Comparison of ENCODE assay signal across 19 cellular contexts in the genomic region with DNA sequence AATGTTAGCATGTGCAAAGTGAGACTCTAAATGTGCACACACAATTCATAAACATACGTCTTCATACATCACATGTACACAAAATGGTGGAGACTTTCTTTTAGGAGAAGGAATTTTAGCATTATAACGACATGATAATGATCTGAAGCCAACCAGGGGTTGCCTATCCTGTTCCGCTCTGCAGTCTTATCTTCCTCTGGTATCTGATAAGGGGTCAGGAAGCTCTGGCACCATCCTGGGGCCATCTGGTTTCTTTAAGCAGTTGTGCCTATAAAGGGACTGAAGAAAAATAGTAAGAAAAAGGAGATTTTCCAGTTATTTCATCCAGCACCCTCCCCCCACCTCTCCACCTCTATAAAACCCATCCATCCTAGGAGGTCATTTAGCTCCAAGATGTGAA. TPM values are rescaled to one million over a fixed set of nuclear protein-coding genes. Genes with fewer than 3 reads are reported as not detected.
DNase-seq lines count a peak whose midpoint lies in the region; ATAC-seq and TF ChIP-seq lines count a peak whose summit lies in the region.
"Had no signal": no experiment of that assay in that cellular context is flagged by ENCODE, and none has a peak within 500 bp of the region (broad histone marks: within the 10 kb centered on the region; RNA-seq: fewer than 3 reads in every experiment).

No MANE protein-coding gene starts in this region.

- WGBS in mesodermal cell (ENCODE audit: insufficient coverage in 2 of 2), 2 experiments, result 83 to 93% methylated on average over 2 of the region's 3 CpGs
- 80% methylated on average over 3 of the region's 3 CpGs for WGBS in suprapubic skin

- no peaks in the 10 kb centered on the region for H3K27me3 ChIP-seq in suprapubic skin
- H3K27me3 ChIP-seq: MG63 had no signal

- intact Hi-C loops in left ventricle myocardium superior (cut with micrococcal nuclease), result no loop called here

- TF ChIP-seq CTCF in C4-2B (conservative IDR thresholded peaks at IDR 0.05), result no peak
- TF ChIP-seq CTCF in suprapubic skin (IDR thresholded peaks at IDR 0.05), result no peak

- H3K9me3 ChIP-seq in mesodermal cell (ENCODE audit: control insufficient read depth, low read length) (no peaks in the 10 kb centered on the region), suprapubic skin (no peaks in the 10 kb centered on the region)
- H3K9me3 ChIP-seq: MG63 had no signal

- H3K4me1 ChIP-seq in mesodermal cell (ENCODE audit: control insufficient read depth, insufficient read depth, low read length, poor library complexity, severe bottlenecking) (peaks cover 67% of the 10 kb centered on the region), suprapubic skin (peaks cover 49% of the 10 kb centered on the region)

- H3K27ac ChIP-seq in C4-2B (peak overlapping the region; percentile 21; the same call in 1 of the 2 replicates), mesodermal cell (ENCODE audit: low read depth, low read length, severe bottlenecking) (peak overlapping the region; percentile 26), suprapubic skin (peak overlapping the region; percentile 83)
- H3K27ac ChIP-seq: KMS-11, PC-9 had no signal

- TF ChIP-seq POLR2A in suprapubic skin (IDR thresholded peaks at IDR 0.05), result no peak

- ATAC-seq in SK-N-SH treated with all-trans-retinoic acid at 6 μM for 48 hours, result no peak
- ATAC-seq in left ventricle myocardium superior, result no peak
- ATAC-seq: CD8-positive, alpha-beta T cell had no signal

- H3K36me3 ChIP-seq in mesodermal cell (ENCODE audit: control insufficient read depth, insufficient read depth, low read length), result peaks cover 32% of the 10 kb centered on the region
- peaks cover 4% of the 10 kb centered on the region for H3K36me3 ChIP-seq in suprapubic skin

- DNase-seq in suprapubic skin (ENCODE audit: low spot score in 2 of 2) (no peak), cerebellar nuclear complex (lab: John Stamatoyannopoulos, UW) (no peak), inferior parietal cortex (ENCODE audit: extremely low spot score) (no peak), NCI-H446 (lab: John Stamatoyannopoulos, UW) (no peak), left ventricle myocardium superior (no peak)
- DNase-seq: AML-193; CD8-positive, alpha-beta T cell; DMS79 treated with DMSO at 0.1 percent for 48 hours; GDM1; HFFc6; MG63; NCI-H1092 treated with DMSO at 0.1 percent for 48 hours; NCI-H1694; NCI-H345; PC-9 had no signal

- H3K4me3 ChIP-seq in mesodermal cell (ENCODE audit: extremely low read depth, insufficient read depth, low read length, poor library complexity, severe bottlenecking) (no peak overlapping the region), suprapubic skin (no peak overlapping the region)
- H3K4me3 ChIP-seq: MG63, PC-9 had no signal

- TF ChIP-seq EP300 in suprapubic skin (IDR thresholded peaks at IDR 0.05), result no peak

TF ChIP-seq in SK-N-SH treated with all-trans-retinoic acid at 6 μM for 48 hours, 23 proteins besides CTCF, POLR2A, EP300 and RAD21 (continues in another document):
- TF ChIP-seq RARB (CRISPR knock-in tag; IDR thresholded peaks at IDR 0.05), result no peak
- no peak for TF ChIP-seq ISL1 (CRISPR knock-in tag; IDR thresholded peaks at IDR 0.05)
- no peak for TF ChIP-seq ARNTL (CRISPR knock-in tag; IDR thresholded peaks at IDR 0.05; ENCODE audit: borderline replicate concordance, low read depth)
- no peak for TF ChIP-seq ZNF70 (CRISPR knock-in tag; IDR thresholded peaks at IDR 0.05)
- TF ChIP-seq BACH2 (CRISPR knock-in tag; IDR thresholded peaks at IDR 0.05; ENCODE audit: borderline replicate concordance), result no peak
- no peak for TF ChIP-seq ESRRG (CRISPR knock-in tag; IDR thresholded peaks at IDR 0.05)
- no peak for TF ChIP-seq GLIS3 (CRISPR knock-in tag; IDR thresholded peaks at IDR 0.05)
- TF ChIP-seq ZFP30 (CRISPR knock-in tag; IDR thresholded peaks at IDR 0.05), result no peak
- TF ChIP-seq SNAI2 (CRISPR knock-in tag; IDR thresholded peaks at IDR 0.05), result no peak
- TF ChIP-seq, protein P1, sequence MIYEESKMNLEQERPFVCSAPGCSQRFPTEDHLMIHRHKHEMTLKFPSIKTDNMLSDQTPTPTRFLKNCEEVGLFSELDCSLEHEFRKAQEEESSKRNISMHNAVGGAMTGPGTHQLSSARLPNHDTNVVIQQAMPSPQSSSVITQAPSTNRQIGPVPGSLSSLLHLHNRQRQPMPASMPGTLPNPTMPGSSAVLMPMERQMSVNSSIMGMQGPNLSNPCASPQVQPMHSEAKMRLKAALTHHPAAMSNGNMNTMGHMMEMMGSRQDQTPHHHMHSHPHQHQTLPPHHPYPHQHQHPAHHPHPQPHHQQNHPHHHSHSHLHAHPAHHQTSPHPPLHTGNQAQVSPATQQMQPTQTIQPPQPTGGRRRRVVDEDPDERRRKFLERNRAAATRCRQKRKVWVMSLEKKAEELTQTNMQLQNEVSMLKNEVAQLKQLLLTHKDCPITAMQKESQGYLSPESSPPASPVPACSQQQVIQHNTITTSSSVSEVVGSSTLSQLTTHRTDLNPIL (CRISPR knock-in tag; IDR thresholded peaks at IDR 0.05; ENCODE audit: low read depth), result no peak
- TF ChIP-seq, protein P2, sequence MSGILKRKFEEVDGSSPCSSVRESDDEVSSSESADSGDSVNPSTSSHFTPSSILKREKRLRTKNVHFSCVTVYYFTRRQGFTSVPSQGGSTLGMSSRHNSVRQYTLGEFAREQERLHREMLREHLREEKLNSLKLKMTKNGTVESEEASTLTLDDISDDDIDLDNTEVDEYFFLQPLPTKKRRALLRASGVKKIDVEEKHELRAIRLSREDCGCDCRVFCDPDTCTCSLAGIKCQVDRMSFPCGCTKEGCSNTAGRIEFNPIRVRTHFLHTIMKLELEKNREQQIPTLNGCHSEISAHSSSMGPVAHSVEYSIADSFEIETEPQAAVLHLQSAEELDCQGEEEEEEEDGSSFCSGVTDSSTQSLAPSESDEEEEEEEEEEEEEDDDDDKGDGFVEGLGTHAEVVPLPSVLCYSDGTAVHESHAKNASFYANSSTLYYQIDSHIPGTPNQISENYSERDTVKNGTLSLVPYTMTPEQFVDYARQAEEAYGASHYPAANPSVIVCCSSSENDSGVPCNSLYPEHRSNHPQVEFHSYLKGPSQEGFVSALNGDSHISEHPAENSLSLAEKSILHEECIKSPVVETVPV (CRISPR knock-in tag; IDR thresholded peaks at IDR 0.05), result no peak
- no peak for TF ChIP-seq OSR1 (CRISPR knock-in tag; IDR thresholded peaks at IDR 0.05)
- TF ChIP-seq ZFP3 (CRISPR knock-in tag; IDR thresholded peaks at IDR 0.05), result no peak
- TF ChIP-seq TOX (CRISPR knock-in tag; IDR thresholded peaks at IDR 0.05; ENCODE audit: borderline replicate concordance), result no peak
- 0 out of 2 replicates have a peak, but pooled peaks have one; percentile 32 for TF ChIP-seq ZNF8 (CRISPR knock-in tag; IDR thresholded peaks at IDR 0.05)
- TF ChIP-seq, protein P3, sequence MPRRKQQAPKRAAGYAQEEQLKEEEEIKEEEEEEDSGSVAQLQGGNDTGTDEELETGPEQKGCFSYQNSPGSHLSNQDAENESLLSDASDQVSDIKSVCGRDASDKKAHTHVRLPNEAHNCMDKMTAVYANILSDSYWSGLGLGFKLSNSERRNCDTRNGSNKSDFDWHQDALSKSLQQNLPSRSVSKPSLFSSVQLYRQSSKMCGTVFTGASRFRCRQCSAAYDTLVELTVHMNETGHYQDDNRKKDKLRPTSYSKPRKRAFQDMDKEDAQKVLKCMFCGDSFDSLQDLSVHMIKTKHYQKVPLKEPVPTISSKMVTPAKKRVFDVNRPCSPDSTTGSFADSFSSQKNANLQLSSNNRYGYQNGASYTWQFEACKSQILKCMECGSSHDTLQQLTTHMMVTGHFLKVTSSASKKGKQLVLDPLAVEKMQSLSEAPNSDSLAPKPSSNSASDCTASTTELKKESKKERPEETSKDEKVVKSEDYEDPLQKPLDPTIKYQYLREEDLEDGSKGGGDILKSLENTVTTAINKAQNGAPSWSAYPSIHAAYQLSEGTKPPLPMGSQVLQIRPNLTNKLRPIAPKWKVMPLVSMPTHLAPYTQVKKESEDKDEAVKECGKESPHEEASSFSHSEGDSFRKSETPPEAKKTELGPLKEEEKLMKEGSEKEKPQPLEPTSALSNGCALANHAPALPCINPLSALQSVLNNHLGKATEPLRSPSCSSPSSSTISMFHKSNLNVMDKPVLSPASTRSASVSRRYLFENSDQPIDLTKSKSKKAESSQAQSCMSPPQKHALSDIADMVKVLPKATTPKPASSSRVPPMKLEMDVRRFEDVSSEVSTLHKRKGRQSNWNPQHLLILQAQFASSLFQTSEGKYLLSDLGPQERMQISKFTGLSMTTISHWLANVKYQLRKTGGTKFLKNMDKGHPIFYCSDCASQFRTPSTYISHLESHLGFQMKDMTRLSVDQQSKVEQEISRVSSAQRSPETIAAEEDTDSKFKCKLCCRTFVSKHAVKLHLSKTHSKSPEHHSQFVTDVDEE (CRISPR knock-in tag; IDR thresholded peaks at IDR 0.05), result 0 out of 2 replicates have a peak, but pooled peaks have one; percentile 36
- TF ChIP-seq ZC3H10 (CRISPR knock-in tag; IDR thresholded peaks at IDR 0.05), result no peak
- no peak for TF ChIP-seq ZNF565 (CRISPR knock-in tag; conservative IDR thresholded peaks at IDR 0.05; ENCODE audit: low read depth)
- TF ChIP-seq, protein P4, sequence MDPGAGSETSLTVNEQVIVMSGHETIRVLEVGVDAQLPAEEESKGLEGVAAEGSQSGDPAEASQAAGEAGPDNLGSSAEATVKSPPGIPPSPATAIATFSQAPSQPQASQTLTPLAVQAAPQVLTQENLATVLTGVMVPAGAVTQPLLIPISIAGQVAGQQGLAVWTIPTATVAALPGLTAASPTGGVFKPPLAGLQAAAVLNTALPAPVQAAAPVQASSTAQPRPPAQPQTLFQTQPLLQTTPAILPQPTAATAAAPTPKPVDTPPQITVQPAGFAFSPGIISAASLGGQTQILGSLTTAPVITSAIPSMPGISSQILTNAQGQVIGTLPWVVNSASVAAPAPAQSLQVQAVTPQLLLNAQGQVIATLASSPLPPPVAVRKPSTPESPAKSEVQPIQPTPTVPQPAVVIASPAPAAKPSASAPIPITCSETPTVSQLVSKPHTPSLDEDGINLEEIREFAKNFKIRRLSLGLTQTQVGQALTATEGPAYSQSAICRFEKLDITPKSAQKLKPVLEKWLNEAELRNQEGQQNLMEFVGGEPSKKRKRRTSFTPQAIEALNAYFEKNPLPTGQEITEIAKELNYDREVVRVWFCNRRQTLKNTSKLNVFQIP (CRISPR knock-in tag; IDR thresholded peaks at IDR 0.05; ENCODE audit: borderline replicate concordance, low read depth), result no peak
- TF ChIP-seq PPARA (CRISPR knock-in tag; IDR thresholded peaks at IDR 0.05; ENCODE audit: borderline replicate concordance), result no peak

RNA-seq across cellular contexts. Expression of a gene that starts 5.8 kb away (rescaled TPM):
- 49.6 TPM for polyA plus RNA-seq in mesodermal cell (2013, experiment 1 of 2)
- 58.2 TPM for polyA plus RNA-seq in mesodermal cell (2013, experiment 2 of 2)
- total RNA-seq in suprapubic skin (10 to 100 TPM; 44.2 to 74.0 (median 64.0) TPM), left ventricle myocardium superior (16.2 TPM)

Comparison
In these comparisons a context has a peak if more than half of its experiments do, and no peak if none do; other contexts are left out.
1. H3K27ac ChIP-seq: peak in every context shown above with its lines; median percentile 83 in suprapubic skin; 26 in mesodermal cell; 21 in C4-2B.